ENCODE assay signal across 3 cellular contexts in genomic region chr2:121313701-121314100, GRCh38. TPM values are rescaled to one million over a fixed set of nuclear protein-coding genes. Genes with fewer than 3 reads are reported as not detected.
"Had no signal": no experiment of that assay in that cellular context is flagged by ENCODE, and none has a peak within 500 bp of the region (broad histone marks: within the 10 kb centered on the region; RNA-seq: fewer than 3 reads in every experiment).

No MANE protein-coding gene starts in this region.

RNA-seq across cellular contexts. Expression of gene TFCP2L1, which starts 28.7 kb away (rescaled TPM):
- total RNA-seq: pulmonary artery endothelial cell had no signal
- polyA plus RNA-seq: naive thymus-derived CD4-positive, alpha-beta T cell; smooth muscle cell had no signal
